ENCODE assay signal across 11 cellular contexts in the genomic region with DNA sequence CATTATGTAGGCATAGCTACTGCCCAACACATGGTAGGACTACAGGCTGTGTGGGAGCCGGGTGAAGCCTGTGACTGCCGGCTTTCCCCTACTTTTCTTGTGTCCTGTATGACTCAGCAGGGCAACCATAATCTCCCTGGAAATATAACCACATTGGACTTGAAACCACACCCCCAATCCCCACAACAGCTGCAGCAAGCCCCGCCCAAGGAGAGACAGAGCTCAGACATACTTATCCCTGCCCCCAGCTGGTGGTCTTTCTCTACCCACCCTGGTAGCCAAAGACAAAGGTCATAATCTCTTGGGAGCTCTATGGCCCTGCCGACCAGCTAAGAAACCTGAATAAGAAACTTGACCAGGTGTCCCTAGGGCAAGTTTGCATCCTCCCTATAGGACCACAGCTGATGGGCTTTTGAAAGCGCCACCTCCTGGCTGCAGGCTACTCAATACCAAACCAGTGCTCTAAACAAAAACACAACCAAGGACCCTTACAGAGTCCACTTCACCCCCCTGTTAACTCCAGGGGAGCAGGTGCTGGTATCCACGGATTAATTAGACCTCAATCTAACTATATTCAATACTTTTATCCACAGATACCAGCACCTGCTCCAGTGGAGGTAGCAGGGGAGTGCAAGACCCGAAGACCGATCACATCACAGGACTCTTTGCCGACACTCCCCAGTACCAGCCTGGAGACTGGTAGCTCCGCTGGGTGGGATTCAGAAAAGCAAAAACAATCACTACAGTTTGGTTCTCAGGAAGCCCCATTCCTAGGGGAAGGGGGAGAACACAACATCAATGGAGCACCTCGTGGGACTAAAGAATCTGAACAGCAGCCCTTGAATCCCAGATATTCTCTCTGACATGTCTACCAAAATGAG.
DNase-seq lines count a peak whose midpoint lies in the region; ATAC-seq and TF ChIP-seq lines count a peak whose summit lies in the region.
"Had no signal": no experiment of that assay in that cellular context is flagged by ENCODE, and none has a peak within 500 bp of the region (broad histone marks: within the 10 kb centered on the region; RNA-seq: fewer than 3 reads in every experiment).

No MANE protein-coding gene starts in this region.

- no peak overlapping the region for H4K91ac ChIP-seq in mesenchymal stem cell (ENCODE audit: low read length)

- H2BK120ac ChIP-seq in mesenchymal stem cell (ENCODE audit: low read depth, low read length), result no peak overlapping the region

- no peak overlapping the region for H3K4me3 Mint-ChIP-seq in activated CD8-positive, alpha-beta T cell treated with anti-CD3 and anti-CD28 coated beads for 36 hours
- no peak overlapping the region for H3K4me3 Mint-ChIP-seq in activated CD8-positive, alpha-beta T cell treated with anti-CD3 and anti-CD28 coated beads, Interleukin-2, amount 10 ng/mL, durations not matched to agents 7 days and 5 days
- no peak overlapping the region for H3K4me3 Mint-ChIP-seq in type B pancreatic cell

- H3K27me3 ChIP-seq in mesenchymal stem cell (ENCODE audit: control insufficient read depth in 1 of 2, insufficient read depth in 1 of 2, low read length in 2 of 2), result peaks cover 2 to 4% of the 10 kb centered on the region in 2 experiments

- no peaks in the 10 kb centered on the region for H3K36me3 ChIP-seq in mesenchymal stem cell (ENCODE audit: control insufficient read depth in 1 of 2, insufficient read depth in 2 of 2, low read depth in 1 of 2, low read length in 2 of 2)

- H3K9ac ChIP-seq in mesenchymal stem cell (ENCODE audit: low read length), result no peak overlapping the region

- WGBS in mesenchymal stem cell, result 45% methylated on average over 11 of the region's 11 CpGs

- POLR2A ChIA-PET in activated CD8-positive, alpha-beta T cell treated with anti-CD3 and anti-CD28 coated beads for 36 hours (lab: Charles Lee), result no interaction called here
- POLR2A ChIA-PET in activated CD8-positive, alpha-beta T cell treated with anti-CD3 and anti-CD28 coated beads, Interleukin-2, amount 10 ng/mL, durations not matched to agents 7 days and 5 days (lab: Charles Lee), result no interaction called here

- no peak overlapping the region for H3K23ac ChIP-seq in mesenchymal stem cell (ENCODE audit: low read length in 2 of 2)

- no peak overlapping the region for H2BK12ac ChIP-seq in mesenchymal stem cell (ENCODE audit: low read length in 2 of 2)

- no peak overlapping the region for H3K27ac Mint-ChIP-seq in activated CD8-positive, alpha-beta T cell treated with anti-CD3 and anti-CD28 coated beads for 36 hours
- no peak overlapping the region for H3K27ac Mint-ChIP-seq in activated CD8-positive, alpha-beta T cell treated with anti-CD3 and anti-CD28 coated beads, Interleukin-2, amount 10 ng/mL, durations not matched to agents 7 days and 5 days
- H3K27ac Mint-ChIP-seq in type B pancreatic cell, result no peak overlapping the region

- intact Hi-C loops in activated CD8-positive, alpha-beta T cell treated with anti-CD3 and anti-CD28 coated beads for 36 hours (cut with micrococcal nuclease), result no loop called here

- no peak overlapping the region for H3K4ac ChIP-seq in mesenchymal stem cell (ENCODE audit: low read depth in 1 of 2, low read length in 2 of 2)

- peaks cover 4% of the 10 kb centered on the region for H3K9me3 ChIP-seq in mesenchymal stem cell (ENCODE audit: control insufficient read depth, low read length)

- no peaks in the 10 kb centered on the region for H3K4me1 ChIP-seq in mesenchymal stem cell (ENCODE audit: control insufficient read depth, insufficient read depth, low read depth, low read length)

- no peak overlapping the region for H4K8ac ChIP-seq in mesenchymal stem cell (ENCODE audit: low read length)

- no peak for TF ChIP-seq CTCF in activated CD8-positive, alpha-beta T cell treated with anti-CD3 and anti-CD28 coated beads for 36 hours (IDR thresholded peaks at IDR 0.05)
- TF ChIP-seq CTCF in type B pancreatic cell (conservative IDR thresholded peaks at IDR 0.05), result peak; percentile 40

- no peak overlapping the region for H3K4me3 ChIP-seq in mesenchymal stem cell (ENCODE audit: insufficient read depth in 1 of 2, low read depth in 1 of 2, low read length in 2 of 2)

- no peak overlapping the region for H3K27ac ChIP-seq in mesenchymal stem cell (ENCODE audit: low read length, poor library complexity, severe bottlenecking)

- no peak overlapping the region for H3K18ac ChIP-seq in mesenchymal stem cell (ENCODE audit: low read depth in 1 of 2, low read length in 2 of 2)

- no peaks in the 10 kb centered on the region for H3K36me3 Mint-ChIP-seq in activated CD8-positive, alpha-beta T cell treated with anti-CD3 and anti-CD28 coated beads for 36 hours (ENCODE audit: low read depth)
- no peaks in the 10 kb centered on the region for H3K36me3 Mint-ChIP-seq in activated CD8-positive, alpha-beta T cell treated with anti-CD3 and anti-CD28 coated beads, Interleukin-2, amount 10 ng/mL, durations not matched to agents 7 days and 5 days (ENCODE audit: low read depth)
- no peaks in the 10 kb centered on the region for H3K36me3 Mint-ChIP-seq in type B pancreatic cell

- no peak overlapping the region for H3K14ac ChIP-seq in mesenchymal stem cell (ENCODE audit: low read length in 2 of 2)

- CTCF ChIA-PET in activated CD8-positive, alpha-beta T cell treated with anti-CD3 and anti-CD28 coated beads for 36 hours (lab: Charles Lee), result interaction anchor here (1.8 kb wide), 1 partner anchor 19 kb away, joined by 6 read pairs; no protein-coding TSS in a partner anchor
- CTCF ChIA-PET in activated CD8-positive, alpha-beta T cell treated with anti-CD3 and anti-CD28 coated beads, Interleukin-2, amount 10 ng/mL, durations not matched to agents 7 days and 5 days (lab: Charles Lee), result no interaction called here

- DNase-seq in activated CD8-positive, alpha-beta T cell treated with anti-CD3 and anti-CD28 coated beads for 36 hours, result peak; percentile 5
- no peak for DNase-seq in activated CD8-positive, alpha-beta T cell treated with anti-CD3 and anti-CD28 coated beads, Interleukin-2, amount 10 ng/mL, durations not matched to agents 7 days and 5 days
- DNase-seq in NCI-H69 (lab: John Stamatoyannopoulos, UW) (peak; percentile 4), dedifferentiated amniotic fluid mesenchymal stem cell (ENCODE audit: extremely low spot score) (peak; percentile 26), type B pancreatic cell (ENCODE audit: extremely low spot score, unreplicated experiment) (no peak), AML-193 (lab: John Stamatoyannopoulos, UW) (no peak), mesenchymal stem cell (no peak)
- DNase-seq: activated CD8-positive, alpha-beta memory T cell treated with anti-CD3 and anti-CD28 coated beads, Interleukin-2, amount 50 U/mL, for 48 hours; RPMI8226; stimulated activated CD4-positive, alpha-beta T cell treated with anti-CD3 and anti-CD28 coated beads, Interleukin-2, amount 100 ng/mL, for 24 hours had no signal

- H3K4me2 ChIP-seq in mesenchymal stem cell (ENCODE audit: low read length, poor library complexity, severe bottlenecking), result no peak overlapping the region

- ATAC-seq in activated CD8-positive, alpha-beta T cell treated with anti-CD3 and anti-CD28 coated beads for 36 hours, result no peak
- no peak for ATAC-seq in activated CD8-positive, alpha-beta T cell treated with anti-CD3 and anti-CD28 coated beads, Interleukin-2, amount 10 ng/mL, durations not matched to agents 7 days and 5 days
- ATAC-seq in HG02763 (IDR thresholded peaks at IDR 0.05; ENCODE audit: unreplicated experiment), result no peak

- no peaks in the 10 kb centered on the region for H3K4me1 Mint-ChIP-seq in activated CD8-positive, alpha-beta T cell treated with anti-CD3 and anti-CD28 coated beads for 36 hours (ENCODE audit: low read depth)
- no peaks in the 10 kb centered on the region for H3K4me1 Mint-ChIP-seq in activated CD8-positive, alpha-beta T cell treated with anti-CD3 and anti-CD28 coated beads, Interleukin-2, amount 10 ng/mL, durations not matched to agents 7 days and 5 days (ENCODE audit: low read depth)
- peaks cover 4% of the 10 kb centered on the region for H3K4me1 Mint-ChIP-seq in type B pancreatic cell (ENCODE audit: unreplicated experiment)

- H2AK5ac ChIP-seq in mesenchymal stem cell (ENCODE audit: low read length, severe bottlenecking), result no peak overlapping the region

- H3K27me3 Mint-ChIP-seq in activated CD8-positive, alpha-beta T cell treated with anti-CD3 and anti-CD28 coated beads for 36 hours, result peaks cover 21% of the 10 kb centered on the region
- no peaks in the 10 kb centered on the region for H3K27me3 Mint-ChIP-seq in activated CD8-positive, alpha-beta T cell treated with anti-CD3 and anti-CD28 coated beads, Interleukin-2, amount 10 ng/mL, durations not matched to agents 7 days and 5 days (ENCODE audit: low read depth)
- peaks cover 26% of the 10 kb centered on the region for H3K27me3 Mint-ChIP-seq in type B pancreatic cell

- no peak overlapping the region for H2BK15ac ChIP-seq in mesenchymal stem cell (ENCODE audit: low read depth, poor library complexity, severe bottlenecking)

- H3K79me1 ChIP-seq in mesenchymal stem cell (replicated peaks; ENCODE audit: low read length, poor library complexity, severe bottlenecking), result no peaks in the 10 kb centered on the region

- no peak overlapping the region for H2AFZ ChIP-seq in mesenchymal stem cell (ENCODE audit: low read depth, low read length)

- no peak overlapping the region for H2BK5ac ChIP-seq in mesenchymal stem cell (ENCODE audit: low read depth, low read length, poor library complexity, severe bottlenecking)

- no peaks in the 10 kb centered on the region for H3K9me3 Mint-ChIP-seq in activated CD8-positive, alpha-beta T cell treated with anti-CD3 and anti-CD28 coated beads for 36 hours
- H3K9me3 Mint-ChIP-seq in activated CD8-positive, alpha-beta T cell treated with anti-CD3 and anti-CD28 coated beads, Interleukin-2, amount 10 ng/mL, durations not matched to agents 7 days and 5 days (ENCODE audit: insufficient read depth), result no peaks in the 10 kb centered on the region
- peaks cover 13% of the 10 kb centered on the region for H3K9me3 Mint-ChIP-seq in type B pancreatic cell

Comparison
In these comparisons a context has a peak if more than half of its experiments do, and no peak if none do; other contexts are left out.
1. DNase-seq: peak in activated CD8-positive, alpha-beta T cell treated with anti-CD3 and anti-CD28 coated beads for 36 hours (single experiment), NCI-H69 (single experiment) and dedifferentiated amniotic fluid mesenchymal stem cell (single experiment); none in activated CD8-positive, alpha-beta T cell treated with anti-CD3 and anti-CD28 coated beads, Interleukin-2, amount 10 ng/mL, durations not matched to agents 7 days and 5 days (single experiment), type B pancreatic cell (single experiment), AML-193 (0 of 2) and mesenchymal stem cell (single experiment).